In the genomic region with DNA sequence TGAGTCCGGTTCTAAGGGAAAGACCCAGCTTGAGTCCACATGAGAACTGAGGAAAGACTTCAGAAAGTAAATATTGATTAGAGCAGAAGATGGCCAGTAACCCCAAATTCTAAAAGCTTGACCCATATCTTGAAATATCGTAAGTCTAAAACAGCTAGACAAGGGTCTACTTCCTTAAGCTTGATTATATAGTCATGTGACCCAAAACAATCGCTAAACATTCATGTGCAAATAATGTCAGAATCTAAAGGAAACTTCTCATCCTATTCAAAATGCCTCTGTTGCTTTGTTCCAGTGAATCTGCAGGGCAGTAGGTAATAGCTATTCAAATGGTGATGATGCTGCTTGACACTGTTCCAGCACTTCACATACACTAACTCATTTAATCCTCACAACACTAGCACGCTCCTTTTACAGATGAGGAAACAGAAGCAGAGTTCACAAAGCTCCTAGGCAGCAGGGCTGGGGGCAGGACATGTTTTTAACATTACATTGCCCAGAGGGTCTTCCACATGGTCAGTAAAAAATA, we compare ENCODE assay signal across 14 cellular contexts. TPM values are rescaled to one million over a fixed set of nuclear protein-coding genes. Genes with fewer than 3 reads are reported as not detected.
A peak's percentile ranks its signal among the peaks of the same experiment; 100 is the strongest.
DNase-seq lines count a peak whose midpoint lies in the region; ATAC-seq and TF ChIP-seq lines count a peak whose summit lies in the region.
"Had no signal": no experiment of that assay in that cellular context is flagged by ENCODE, and none has a peak within 500 bp of the region (broad histone marks: within the 10 kb centered on the region; RNA-seq: fewer than 3 reads in every experiment).

No MANE protein-coding gene starts in this region.

- no peaks in the 10 kb centered on the region for H3K27me3 Mint-ChIP-seq in activated T-helper 2 cell treated with anti-CD3 and anti-CD28 coated beads, Interferon-gamma antibody, Interleukin-2, Interleukin-4, amounts not matched to agents 10 μg/mL and 5 μg/mL and 100 μg/mL, durations not matched to agents 14 hours and 24 hours and 36 hours (ENCODE audit: low read depth)

- H3K27ac Mint-ChIP-seq in activated T-helper 2 cell treated with anti-CD3 and anti-CD28 coated beads, Interferon-gamma antibody, Interleukin-2, Interleukin-4, amounts not matched to agents 10 μg/mL and 5 μg/mL and 100 μg/mL, durations not matched to agents 14 hours and 24 hours and 36 hours = peak overlapping the region; percentile 89

- no TSS peak for BruUV-seq in A673 (replicated peaks; lab: Mats Ljungman, UMichigan)

- intact Hi-C loops in A673 (cut with micrococcal nuclease; ENCODE audit: unreplicated experiment) (no loop called here), posterior cingulate gyrus (cut with DNase I) (loop anchor here (10.0 kb wide), 1 partner anchor 47 kb away; no protein-coding TSS in a partner anchor)
- intact Hi-C loops in activated T-helper 2 cell treated with anti-CD3 and anti-CD28 coated beads, Interferon-gamma antibody, Interleukin-2, Interleukin-4, amounts not matched to agents 10 μg/mL and 5 μg/mL and 100 μg/mL, durations not matched to agents 14 hours and 24 hours and 36 hours (cut with micrococcal nuclease) = loop anchor here (2.0 to 5.0 kb wide), 2 partner anchors 15 to 49 kb away; no protein-coding TSS in a partner anchor

- H3K36me3 ChIP-seq in A673 (ENCODE audit: insufficient read depth, low read length, poor library complexity, severe bottlenecking) = peaks cover 22% of the 10 kb centered on the region

- H3K27ac ChIP-seq in A673 (ENCODE audit: low read depth, low read length, poor library complexity, severe bottlenecking) = no peak overlapping the region
- H3K27ac ChIP-seq: C4-2B, Peyer's patch had no signal

- peaks cover 29% of the 10 kb centered on the region for H3K4me1 Mint-ChIP-seq in activated T-helper 2 cell treated with anti-CD3 and anti-CD28 coated beads, Interferon-gamma antibody, Interleukin-2, Interleukin-4, amounts not matched to agents 10 μg/mL and 5 μg/mL and 100 μg/mL, durations not matched to agents 14 hours and 24 hours and 36 hours (ENCODE audit: low read depth)

- H3K4me3 ChIP-seq in A673 (ENCODE audit: low read depth, low read length, poor library complexity, severe bottlenecking) = no peak overlapping the region
- H3K4me3 ChIP-seq: Peyer's patch had no signal

- POLR2A ChIA-PET in A673 (lab: Charles Lee; ENCODE audit: low non-redundant PET) = interaction anchor here (0.7 kb wide), 1 partner anchor 1707 kb away, joined by 3 read pairs; no protein-coding TSS in a partner anchor

- no peak overlapping the region for H3K4me3 Mint-ChIP-seq in activated T-helper 2 cell treated with anti-CD3 and anti-CD28 coated beads, Interferon-gamma antibody, Interleukin-2, Interleukin-4, amounts not matched to agents 10 μg/mL and 5 μg/mL and 100 μg/mL, durations not matched to agents 14 hours and 24 hours and 36 hours (ENCODE audit: low read depth)

- TF ChIP-seq CTCF in A673 (conservative IDR thresholded peaks at IDR 0.05; ENCODE audit: low read depth, low read length) = no peak

- no peak for ATAC-seq in GM21526 (IDR thresholded peaks at IDR 0.05; ENCODE audit: low FRiP score, unreplicated experiment)
- ATAC-seq in HG03460 (IDR thresholded peaks at IDR 0.05; ENCODE audit: unreplicated experiment) = no peak

- peaks cover 10% of the 10 kb centered on the region for H3K4me1 ChIP-seq in A673 (ENCODE audit: insufficient read depth, low read length, poor library complexity, severe bottlenecking)

- H3K9me3 Mint-ChIP-seq in activated T-helper 2 cell treated with anti-CD3 and anti-CD28 coated beads, Interferon-gamma antibody, Interleukin-2, Interleukin-4, amounts not matched to agents 10 μg/mL and 5 μg/mL and 100 μg/mL, durations not matched to agents 14 hours and 24 hours and 36 hours = no peaks in the 10 kb centered on the region

- CTCF ChIA-PET in A673 (lab: Charles Lee) = no interaction called here

- H3K9me3 ChIP-seq in A673 (ENCODE audit: low read depth, low read length, poor library complexity, severe bottlenecking) = no peaks in the 10 kb centered on the region
- H3K9me3 ChIP-seq: Peyer's patch had no signal

- no peaks in the 10 kb centered on the region for H3K27me3 ChIP-seq in A673 (replicated peaks; ENCODE audit: insufficient read depth, low read depth, low read length, poor library complexity)
- H3K27me3 ChIP-seq: Peyer's patch had no signal

- H3K36me3 Mint-ChIP-seq in activated T-helper 2 cell treated with anti-CD3 and anti-CD28 coated beads, Interferon-gamma antibody, Interleukin-2, Interleukin-4, amounts not matched to agents 10 μg/mL and 5 μg/mL and 100 μg/mL, durations not matched to agents 14 hours and 24 hours and 36 hours (ENCODE audit: low read depth) = peaks cover 23% of the 10 kb centered on the region

- DNase-seq in A673 (ENCODE audit: low spot score) (peak; percentile 20), ELF-1 (ENCODE audit: low read depth, low spot score) (peak; percentile 22), iPS-NIHi11 (ENCODE audit: low spot score) (peak; percentile 22), posterior cingulate gyrus (no peak), NCI-H1694 treated with DMSO at 0.1 percent for 48 hours (lab: John Stamatoyannopoulos, UW) (no peak)
- no peak for DNase-seq in activated T-helper 2 cell treated with anti-CD3 and anti-CD28 coated beads, Interferon-gamma antibody, Interleukin-2, Interleukin-4, amounts not matched to agents 10 μg/mL and 5 μg/mL and 100 μg/mL, durations not matched to agents 14 hours and 24 hours and 36 hours (ENCODE audit: low spot score)
- DNase-seq: activated CD8-positive, alpha-beta memory T cell treated with anti-CD3 and anti-CD28 coated beads, Interleukin-2, amount 50 U/mL, for 4 hours; midbrain; Peyer's patch; stimulated activated CD4-positive, alpha-beta T cell treated with anti-CD3 and anti-CD28 coated beads, Interleukin-4, amount 100 ng/mL, for 4 hours; T1000 had no signal

RNA-seq across cellular contexts. Expression of a gene that starts 52.6 kb away (rescaled TPM):
- total RNA-seq in A673 (2021) = 69.3 and 77.8 TPM in 2 replicates
- total RNA-seq in activated T-helper 2 cell treated with anti-CD3 and anti-CD28 coated beads, Interferon-gamma antibody, Interleukin-2, Interleukin-4, amounts not matched to agents 10 μg/mL and 5 μg/mL and 100 μg/mL, durations not matched to agents 14 hours and 24 hours and 36 hours = 70.5 and 74.3 TPM in 2 replicates

Comparison
In these comparisons a context has a peak if more than half of its experiments do, and no peak if none do; other contexts are left out.
1. DNase-seq: peak in A673 (single experiment), ELF-1 (single experiment) and iPS-NIHi11 (single experiment); none in activated T-helper 2 cell treated with anti-CD3 and anti-CD28 coated beads, Interferon-gamma antibody, Interleukin-2, Interleukin-4, amounts not matched to agents 10 μg/mL and 5 μg/mL and 100 μg/mL, durations not matched to agents 14 hours and 24 hours and 36 hours (single experiment), posterior cingulate gyrus (0 of 10) and NCI-H1694 treated with DMSO at 0.1 percent for 48 hours (single experiment).